Comparison of ENCODE assay signal across 8 cellular contexts in the genomic region with DNA sequence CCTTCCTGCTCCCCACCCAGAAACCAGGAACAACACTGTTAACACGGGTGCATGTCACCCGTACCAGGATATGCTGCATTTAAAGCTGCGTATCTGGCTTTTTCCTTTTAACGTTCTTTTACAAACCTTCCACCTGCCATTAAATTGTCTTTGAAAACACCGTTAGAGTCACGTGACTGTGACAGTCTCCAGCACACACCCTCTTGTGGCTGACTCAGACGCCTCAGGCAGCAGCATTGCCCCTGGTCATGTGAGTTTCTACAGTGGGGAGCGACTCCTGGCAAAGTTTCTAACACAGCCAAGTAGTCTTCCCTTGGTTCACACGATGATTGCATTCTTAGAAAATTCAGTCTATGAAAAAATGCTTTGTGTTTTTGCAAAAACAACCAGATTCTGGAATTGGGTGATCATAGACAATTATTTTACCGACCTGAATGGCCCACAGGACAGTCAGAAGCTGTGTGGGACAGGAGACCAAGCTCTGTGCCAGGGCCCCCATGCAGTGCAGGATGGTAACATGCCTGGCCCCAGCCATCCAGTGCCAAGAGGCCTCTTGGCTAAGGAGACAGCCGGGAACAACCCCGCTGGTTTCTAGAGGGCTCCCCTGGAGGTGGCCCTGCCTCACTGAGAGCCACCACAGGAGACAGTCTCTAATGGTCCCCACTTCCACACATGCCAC.
DNase-seq lines count a peak whose midpoint lies in the region; ATAC-seq, FAIRE-seq and TF ChIP-seq lines count a peak whose summit lies in the region.

No MANE protein-coding gene starts in this region.

- H3K4me1 ChIP-seq in GM23338 (ENCODE audit: insufficient read depth) (no peaks in the 10 kb centered on the region), PC-3 (ENCODE audit: insufficient read depth, low read length) (peaks cover 10% of the 10 kb centered on the region; the same call in 1 of the 2 replicates), K562 (replicated peaks in 1 of 2; ENCODE audit: control insufficient read depth in 2 of 2, insufficient read depth in 2 of 2, low read length in 2 of 2) (peaks cover 9% of the 10 kb centered on the region in 2 experiments; a peak in 4 of 5 replicates)

- H3K27ac Mint-ChIP-seq in GM23338 (peak overlapping the region; percentile 25; the same call in 1 of the 2 replicates), type B pancreatic cell (peak overlapping the region; percentile 54)

- peaks cover 8% of the 10 kb centered on the region for H3K27me3 Mint-ChIP-seq in GM23338 (ENCODE audit: insufficient read depth, low read depth, poor library complexity)
- no peaks in the 10 kb centered on the region for H3K27me3 Mint-ChIP-seq in type B pancreatic cell

- POLR2A ChIA-PET in PC-3 (lab: Charles Lee; ENCODE audit: unreplicated experiment) = no interaction called here
- POLR2A ChIA-PET in K562 (lab: Yijun Ruan, JAX) = interaction anchor here (0.6 kb wide), 1 partner anchor 27 kb away, joined by 3 read pairs; no protein-coding TSS in a partner anchor

- TF ChIP-seq CTCF in GM23338 (conservative IDR thresholded peaks at IDR 0.05; ENCODE audit: low read depth in 2 of 2) = peak; percentile 50 to 56
- TF ChIP-seq CTCF in PC-3 (conservative IDR thresholded peaks at IDR 0.05; ENCODE audit: low read depth, low read length) = no peak
- peak; percentile 56 to 65 (median 56) for TF ChIP-seq CTCF in K562 (IDR thresholded peaks at IDR 0.05 in 2 of 3, conservative IDR thresholded peaks at IDR 0.05 in 1 of 3; ENCODE audit: insufficient read depth in 2 of 3, low read depth in 1 of 3, low read length in 3 of 3)
- TF ChIP-seq CTCF in kidney epithelial cell (IDR thresholded peaks at IDR 0.05; ENCODE audit: insufficient read depth, low read length, poor library complexity, severe bottlenecking) = no peak
- TF ChIP-seq CTCF in type B pancreatic cell (conservative IDR thresholded peaks at IDR 0.05) = peak; percentile 47

- H3K9me3 Mint-ChIP-seq in GM23338 (no peaks in the 10 kb centered on the region), type B pancreatic cell (peaks cover 6% of the 10 kb centered on the region)

- no peaks in the 10 kb centered on the region for H3K27me3 ChIP-seq in GM23338 (ENCODE audit: insufficient read depth)
- no peaks in the 10 kb centered on the region for H3K27me3 ChIP-seq in PC-3 (ENCODE audit: low read length)
- no peaks in the 10 kb centered on the region for H3K27me3 ChIP-seq in K562 (ENCODE audit: control insufficient read depth in 2 of 2, insufficient read depth in 2 of 2, low read length in 2 of 2)
- H3K27me3 ChIP-seq in kidney epithelial cell (ENCODE audit: control insufficient read depth, insufficient read depth, low read length) = no peaks in the 10 kb centered on the region

- H4K20me1 ChIP-seq in GM23338 (replicated peaks; ENCODE audit: insufficient read depth) = no peaks in the 10 kb centered on the region
- H4K20me1 ChIP-seq in PC-3 (ENCODE audit: low read length) = no peaks in the 10 kb centered on the region
- no peaks in the 10 kb centered on the region for H4K20me1 ChIP-seq in K562 (replicated peaks; ENCODE audit: control insufficient read depth, insufficient read depth, low read length)

- TF ChIP-seq POLR2A in K562 (conservative IDR thresholded peaks at IDR 0.05) = no peak

- no peaks in the 10 kb centered on the region for H3K36me3 ChIP-seq in GM23338 (ENCODE audit: insufficient read depth)
- H3K36me3 ChIP-seq in PC-3 (ENCODE audit: low read depth, low read length) = no peaks in the 10 kb centered on the region
- H3K36me3 ChIP-seq in K562 (ENCODE audit: control insufficient read depth, insufficient read depth, low read length) = no peaks in the 10 kb centered on the region
- H3K36me3 ChIP-seq in kidney epithelial cell (ENCODE audit: control insufficient read depth, insufficient read depth, low read length) = no peaks in the 10 kb centered on the region

- in situ Hi-C loops in K562 (cut with MboI) = no loop called here

- no peaks in the 10 kb centered on the region for H3K9me2 ChIP-seq in GM23338 (ENCODE audit: insufficient read depth)
- no peaks in the 10 kb centered on the region for H3K9me2 ChIP-seq in PC-3 (replicated peaks; ENCODE audit: low read length)

- H2AFZ ChIP-seq in GM23338 = no peak overlapping the region
- no peak overlapping the region for H2AFZ ChIP-seq in PC-3 (ENCODE audit: low read length)
- peak overlapping the region; percentile 89 for H2AFZ ChIP-seq in K562 (ENCODE audit: low read depth, low read length)

- H3K79me2 ChIP-seq in GM23338 (replicated peaks; ENCODE audit: insufficient read depth) = no peaks in the 10 kb centered on the region
- H3K79me2 ChIP-seq in PC-3 (ENCODE audit: low read length) = no peaks in the 10 kb centered on the region
- no peaks in the 10 kb centered on the region for H3K79me2 ChIP-seq in K562 (ENCODE audit: control insufficient read depth, insufficient read depth, low read length)

- CTCF ChIA-PET in PC-3 (lab: Charles Lee) (no interaction called here), K562 (lab: Yijun Ruan, JAX; ENCODE audit: low intra/inter-chr PET ratio) (interaction anchor here (0.6 kb wide), 1 partner anchor 8 kb away, joined by 3 read pairs; no protein-coding TSS in a partner anchor)

- peak; percentile 97 for FAIRE-seq in K562 (lab: Jason Lieb, UNC)

- H3K27ac ChIP-seq in GM23338 (ENCODE audit: low read depth) (no peak overlapping the region), PC-3 (ENCODE audit: low read length) (no peak overlapping the region), K562 (ENCODE audit: extremely low read depth, low read depth, low read length) (peak overlapping the region; percentile 25; the same call in 2 of the 3 replicates)

- 23% methylated on average over 12 of the region's 12 CpGs for WGBS in K562 (ENCODE audit: insufficient coverage, low coverage, missing lambda C conversion rate)

- H3K4me2 ChIP-seq in GM23338 (no peak overlapping the region), PC-3 (ENCODE audit: low read length) (no peak overlapping the region), K562 (ENCODE audit: insufficient read depth, low read length) (peak overlapping the region; percentile 54)

- H3K4me1 Mint-ChIP-seq in GM23338 (peaks cover 4% of the 10 kb centered on the region; the same call in 2 of the 3 replicates), type B pancreatic cell (ENCODE audit: unreplicated experiment) (peaks cover 24% of the 10 kb centered on the region)

- BruUV-seq in PC-3 (replicated peaks; lab: Mats Ljungman, UMichigan) (no TSS peak), K562 (replicated peaks; lab: Mats Ljungman, UMichigan) (no TSS peak)

- H3K36me3 Mint-ChIP-seq in GM23338 (ENCODE audit: low read depth) = no peaks in the 10 kb centered on the region
- H3K36me3 Mint-ChIP-seq in type B pancreatic cell = peaks cover 24% of the 10 kb centered on the region

- H3K9ac ChIP-seq in PC-3 (ENCODE audit: low read length) = no peak overlapping the region
- peak overlapping the region in 1 of 2 experiments; percentile 78; a peak in 2 of 4 replicates for H3K9ac ChIP-seq in K562 (ENCODE audit: insufficient read depth in 1 of 2, low read depth in 2 of 2, low read length in 2 of 2)

- H3K4me3 ChIP-seq in GM23338 (no peak overlapping the region), PC-3 (ENCODE audit: low read length) (no peak overlapping the region), K562 (no peak overlapping the region), kidney epithelial cell (ENCODE audit: low read depth, low read length) (no peak overlapping the region)

- H3K4me3 Mint-ChIP-seq in GM23338 (no peak overlapping the region), type B pancreatic cell (no peak overlapping the region)

- ATAC-seq in GM23338 (peak; percentile 91), PC-3 (peak; percentile 67), K562 (peak; percentile 97)

- peak; percentile 11 to 32; a peak in 2 of 4 replicates for TF ChIP-seq RAD21 in K562 (CRISPR knock-in tag; conservative IDR thresholded peaks at IDR 0.05 in 1 of 2, IDR thresholded peaks at IDR 0.05 in 1 of 2)

- DNase-seq in COLO829 (ENCODE audit: low spot score) (peak; percentile 94), GM23338 (ENCODE audit: low spot score) (peak; percentile 77), PC-3 (peak; percentile 65), K562 (ENCODE audit: extremely low read depth in 1 of 4, low spot score in 3 of 4) (peak; percentile 84 to 89 (median 85)), kidney epithelial cell (ENCODE audit: low read depth) (peak; percentile 85), type B pancreatic cell (ENCODE audit: extremely low spot score, unreplicated experiment) (no peak), inferior parietal cortex (ENCODE audit: extremely low spot score) (no peak), NCI-H1048 (lab: John Stamatoyannopoulos, UW) (no peak)

- intact Hi-C loops in PC-3 (cut with micrococcal nuclease) (no loop called here), K562 (cut with micrococcal nuclease) (no loop called here)

- H3F3A ChIP-seq in GM23338 (replicated peaks; ENCODE audit: low read depth) (no peaks in the 10 kb centered on the region), PC-3 (ENCODE audit: low read length, unreplicated experiment) (no peaks in the 10 kb centered on the region)

- peak; percentile 38; the same call in 1 of the 2 replicates for TF ChIP-seq EP300 in K562 (IDR thresholded peaks at IDR 0.05; ENCODE audit: low read length)

- H3K9me1 ChIP-seq in K562 (ENCODE audit: control insufficient read depth, insufficient read depth, low read length) = peaks cover 3% of the 10 kb centered on the region

- H3K9me3 ChIP-seq in PC-3 (ENCODE audit: low read length) = no peaks in the 10 kb centered on the region
- 0 out of 2 replicates have a peak, but pooled peaks cover 2% of the 10 kb centered on the region for H3K9me3 ChIP-seq in K562 (replicated peaks; ENCODE audit: control insufficient read depth, insufficient read depth, low read depth, low read length)

TF ChIP-seq in GM23338, 12 proteins besides CTCF, POLR2A, EP300 and RAD21:
- TF ChIP-seq CREB1 (CRISPR knock-in tag; IDR thresholded peaks at IDR 0.05; ENCODE audit: low read depth) (peak; percentile 49), POLR2AphosphoS5 (IDR thresholded peaks at IDR 0.05; ENCODE audit: low read depth) (no peak)
TF ChIP-seq in GM23338: peak in this region for 1.

TF ChIP-seq in K562, 482 proteins besides CTCF, POLR2A, EP300 and RAD21 (continues in another document):
- no peak for TF ChIP-seq FUS (optimal IDR thresholded peaks at IDR 0.05; ENCODE audit: low read depth, low read length)
- no peak for TF ChIP-seq SMAD2 (IDR thresholded peaks at IDR 0.05; ENCODE audit: low read depth, low read length)
- no peak for TF ChIP-seq PTBP1 (IDR thresholded peaks at IDR 0.05; ENCODE audit: low read depth, low read length)
- TF ChIP-seq, protein P1, sequence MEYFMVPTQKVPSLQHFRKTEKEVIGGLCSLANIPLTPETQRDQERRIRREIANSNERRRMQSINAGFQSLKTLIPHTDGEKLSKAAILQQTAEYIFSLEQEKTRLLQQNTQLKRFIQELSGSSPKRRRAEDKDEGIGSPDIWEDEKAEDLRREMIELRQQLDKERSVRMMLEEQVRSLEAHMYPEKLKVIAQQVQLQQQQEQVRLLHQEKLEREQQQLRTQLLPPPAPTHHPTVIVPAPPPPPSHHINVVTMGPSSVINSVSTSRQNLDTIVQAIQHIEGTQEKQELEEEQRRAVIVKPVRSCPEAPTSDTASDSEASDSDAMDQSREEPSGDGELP (CRISPR knock-in tag; IDR thresholded peaks at IDR 0.05; ENCODE audit: borderline replicate concordance) = 0 out of 2 replicates have a peak, but pooled peaks have one; percentile 27

Comparison
In these comparisons a context has a peak if more than half of its experiments do, and no peak if none do; other contexts are left out.
1. DNase-seq: peak in COLO829 (single experiment), GM23338 (single experiment), PC-3 (single experiment), K562 (4 of 4) and kidney epithelial cell (single experiment); none in type B pancreatic cell (single experiment), inferior parietal cortex (single experiment) and NCI-H1048 (single experiment).
2. CTCF ChIP-seq: peak in GM23338 (2 of 2), K562 (3 of 3) and type B pancreatic cell (single experiment); none in PC-3 (single experiment) and kidney epithelial cell (single experiment).
3. Peak in every context shown above with its lines, with median percentiles within 50 percentile points of each other: ATAC-seq.